27 cellular contexts compared by ENCODE assay signal in genomic region chr1:45198185-45198584, GRCh38.
"Had no signal": no experiment of that assay in that cellular context is flagged by ENCODE, and none has a peak within 500 bp of the region (broad histone marks: within the 10 kb centered on the region; RNA-seq: fewer than 3 reads in every experiment).

No MANE protein-coding gene starts in this region.

- DNase-seq: effector memory CD4-positive, alpha-beta T cell; erythroblast; esophagus squamous epithelium; hypothalamus; immature natural killer cell; islet precursor cell; kidney glomerular epithelial cell; left colon; left ventricle myocardium inferior; lower lobe of right lung; naive thymus-derived CD8-positive, alpha-beta T cell; nephron progenitor cell; nucleus accumbens; ovary; posterior cingulate gyrus; psoas muscle; right cardiac atrium; small intestine; stimulated activated CD4-positive, alpha-beta T cell treated with anti-CD3 and anti-CD28 coated beads, Interleukin-15, amount 100 ng/mL, for 24 hours; stimulated activated CD4-positive, alpha-beta T cell treated with anti-CD3 and anti-CD28 coated beads, Interleukin-2, amount 100 ng/mL, for 48 hours; stimulated activated naive B cell treated with anti-CD40 and anti-IgM and Interleukin-4, amounts not matched to agents 10 μg/mL and 1 μg/mL and 100 μg/mL, for 72 hours; upper lobe of left lung; uterus had no signal

- H3K36me3 ChIP-seq: esophagus squamous epithelium, left ventricle myocardium inferior, lower lobe of right lung, ovary, thoracic aorta, tibial nerve, upper lobe of left lung, uterus had no signal

- FAIRE-seq: colon, frontal cortex, small intestine had no signal

- H3K9me3 ChIP-seq: lower lobe of right lung, ovary, psoas muscle, upper lobe of left lung, uterus had no signal

- H3K4me3 ChIP-seq: esophagus squamous epithelium, left ventricle myocardium inferior, lower lobe of right lung, ovary, psoas muscle, thoracic aorta, tibial nerve, upper lobe of left lung, uterus had no signal

- H3K4me1 ChIP-seq: esophagus squamous epithelium, left ventricle myocardium inferior, lower lobe of right lung, psoas muscle, tibial nerve, upper lobe of left lung, uterus had no signal

- H3K27me3 ChIP-seq: esophagus squamous epithelium, ovary, tibial nerve, upper lobe of left lung, uterus had no signal

- H3K27ac ChIP-seq: esophagus squamous epithelium, left ventricle myocardium inferior, lower lobe of right lung, ovary, psoas muscle, thoracic aorta, tibial nerve, upper lobe of left lung, uterus had no signal
